8 cellular contexts compared by ENCODE assay signal in genomic region chr2:136378712-136379595, GRCh38.
DNase-seq lines count a peak whose midpoint lies in the region; ATAC-seq and FAIRE-seq lines count a peak whose summit lies in the region.

No MANE protein-coding gene starts in this region.

- no peak overlapping the region for H3K27ac Mint-ChIP-seq in activated CD4-positive, alpha-beta T cell treated with anti-CD3 and anti-CD28 coated beads, Interleukin-2, amount 10 ng/mL, durations not matched to agents 24 days and 14 days
- H3K27ac Mint-ChIP-seq in stimulated activated naive B cell treated with anti-CD40 and anti-IgM and Interleukin-4, amounts not matched to agents 10 μg/mL and 1 μg/mL and 100 μg/mL, for 72 hours, result no peak overlapping the region

- DNase-seq in AML-193 (lab: John Stamatoyannopoulos, UW) (peak; percentile 69 to 81), NCI-H345 treated with DMSO at 0.1 percent for 48 hours (lab: John Stamatoyannopoulos, UW; ENCODE audit: unreplicated experiment) (peak; percentile 54), dermis blood vessel endothelial cell (peak; percentile 84), midbrain (lab: John Stamatoyannopoulos, UW) (peak; percentile 71), RCC 7860 (ENCODE audit: low spot score) (no peak)
- peak; percentile 93 for DNase-seq in activated CD4-positive, alpha-beta T cell treated with anti-CD3 and anti-CD28 coated beads, Interleukin-2, amount 10 ng/mL, durations not matched to agents 24 days and 14 days
- DNase-seq in stimulated activated naive B cell treated with anti-CD40 and anti-IgM and Interleukin-4, amounts not matched to agents 10 μg/mL and 1 μg/mL and 100 μg/mL, for 72 hours, result peak; percentile 70

- H3K4me3 Mint-ChIP-seq in activated CD4-positive, alpha-beta T cell treated with anti-CD3 and anti-CD28 coated beads, Interleukin-2, amount 10 ng/mL, durations not matched to agents 24 days and 14 days, result no peak overlapping the region
- no peak overlapping the region for H3K4me3 Mint-ChIP-seq in stimulated activated naive B cell treated with anti-CD40 and anti-IgM and Interleukin-4, amounts not matched to agents 10 μg/mL and 1 μg/mL and 100 μg/mL, for 72 hours

- intact Hi-C loops in activated CD4-positive, alpha-beta T cell treated with anti-CD3 and anti-CD28 coated beads, Interleukin-2, amount 10 ng/mL, durations not matched to agents 24 days and 14 days (cut with micrococcal nuclease), result loop anchor here (1.0 kb wide), 2 partner anchors 260 to 466 kb away; no protein-coding TSS in a partner anchor

- no peaks in the 10 kb centered on the region for H3K36me3 Mint-ChIP-seq in activated CD4-positive, alpha-beta T cell treated with anti-CD3 and anti-CD28 coated beads, Interleukin-2, amount 10 ng/mL, durations not matched to agents 24 days and 14 days (ENCODE audit: low read depth)
- H3K36me3 Mint-ChIP-seq in stimulated activated naive B cell treated with anti-CD40 and anti-IgM and Interleukin-4, amounts not matched to agents 10 μg/mL and 1 μg/mL and 100 μg/mL, for 72 hours, result no peaks in the 10 kb centered on the region

- ATAC-seq in GM21825 (IDR thresholded peaks at IDR 0.05; ENCODE audit: unreplicated experiment), result peak; percentile 18
- ATAC-seq in stimulated activated naive B cell treated with anti-CD40 and anti-IgM and Interleukin-4, amounts not matched to agents 10 μg/mL and 1 μg/mL and 100 μg/mL, for 72 hours (replicated peaks), result peak; percentile 15 to 33

- H3K27me3 Mint-ChIP-seq in activated CD4-positive, alpha-beta T cell treated with anti-CD3 and anti-CD28 coated beads, Interleukin-2, amount 10 ng/mL, durations not matched to agents 24 days and 14 days, result no peaks in the 10 kb centered on the region
- no peaks in the 10 kb centered on the region for H3K27me3 Mint-ChIP-seq in stimulated activated naive B cell treated with anti-CD40 and anti-IgM and Interleukin-4, amounts not matched to agents 10 μg/mL and 1 μg/mL and 100 μg/mL, for 72 hours

- peaks cover 86% of the 10 kb centered on the region for H3K4me1 Mint-ChIP-seq in activated CD4-positive, alpha-beta T cell treated with anti-CD3 and anti-CD28 coated beads, Interleukin-2, amount 10 ng/mL, durations not matched to agents 24 days and 14 days
- H3K4me1 Mint-ChIP-seq in stimulated activated naive B cell treated with anti-CD40 and anti-IgM and Interleukin-4, amounts not matched to agents 10 μg/mL and 1 μg/mL and 100 μg/mL, for 72 hours, result peaks cover 58 to 78% of the 10 kb centered on the region in 2 donors

- H3K9me3 Mint-ChIP-seq in activated CD4-positive, alpha-beta T cell treated with anti-CD3 and anti-CD28 coated beads, Interleukin-2, amount 10 ng/mL, durations not matched to agents 24 days and 14 days, result no peaks in the 10 kb centered on the region
- H3K9me3 Mint-ChIP-seq in stimulated activated naive B cell treated with anti-CD40 and anti-IgM and Interleukin-4, amounts not matched to agents 10 μg/mL and 1 μg/mL and 100 μg/mL, for 72 hours, result peaks cover 0 to 6% of the 10 kb centered on the region in 2 donors

- FAIRE-seq in RCC 7860 (lab: Jason Lieb, UNC), result no peak
